ENCODE assay signal across 1 cellular context in genomic region chr2:20065885-20066602, GRCh38.
TF ChIP-seq lines count a peak whose summit lies in the region.

No MANE protein-coding gene starts in this region.

TF ChIP-seq in HepG2, 621 proteins besides CTCF, POLR2A, EP300 and RAD21 (continued from another document):
- TF ChIP-seq ZNF788 (CRISPR knock-in tag; IDR thresholded peaks at IDR 0.05; ENCODE audit: borderline replicate concordance), result peak; percentile 73; the same call in 1 of the 2 replicates
- TF ChIP-seq IKZF4 (CRISPR knock-in tag; IDR thresholded peaks at IDR 0.05; ENCODE audit: borderline replicate concordance, low read depth, not compliant biosample characterization), result no peak
- peak; percentile 44; the same call in 1 of the 2 replicates for TF ChIP-seq ZNF136 (CRISPR knock-in tag; IDR thresholded peaks at IDR 0.05; ENCODE audit: low read depth)
- TF ChIP-seq MTA1 (CRISPR knock-in tag; IDR thresholded peaks at IDR 0.05; ENCODE audit: borderline replicate concordance), result peak; percentile 76; the same call in 1 of the 2 replicates
- peak; percentile 87 for TF ChIP-seq THAP9 (CRISPR knock-in tag; IDR thresholded peaks at IDR 0.05; ENCODE audit: borderline replicate concordance)
- no peak for TF ChIP-seq SOX6 (IDR thresholded peaks at IDR 0.05)
- TF ChIP-seq SOX6 (CRISPR knock-in tag; IDR thresholded peaks at IDR 0.05), result peak; percentile 97
- no peak for TF ChIP-seq DZIP1 (CRISPR knock-in tag; IDR thresholded peaks at IDR 0.05)
- TF ChIP-seq HMGXB3 (CRISPR knock-in tag; IDR thresholded peaks at IDR 0.05; ENCODE audit: borderline replicate concordance), result no peak
- peak; percentile 93 for TF ChIP-seq ARID5B (CRISPR knock-in tag; IDR thresholded peaks at IDR 0.05)
- peak; percentile 63 for TF ChIP-seq HDAC2 (CRISPR knock-in tag; IDR thresholded peaks at IDR 0.05)
- peak; percentile 44; the same call in 1 of the 2 replicates for TF ChIP-seq ARID4A (CRISPR knock-in tag; IDR thresholded peaks at IDR 0.05; ENCODE audit: borderline replicate concordance)
- 0 out of 2 replicates have a peak, but pooled peaks have one; percentile 30 for TF ChIP-seq MAZ (IDR thresholded peaks at IDR 0.05; ENCODE audit: borderline replicate concordance, low read depth, low read length)
- no peak for TF ChIP-seq MAZ (CRISPR knock-in tag; IDR thresholded peaks at IDR 0.05; ENCODE audit: low read depth)
- TF ChIP-seq NCOR1 (IDR thresholded peaks at IDR 0.05; ENCODE audit: borderline replicate concordance, low read length), result peak; percentile 25; the same call in 1 of the 2 replicates
- TF ChIP-seq PPARG (CRISPR knock-in tag; conservative IDR thresholded peaks at IDR 0.05), result peak; percentile 62
